ENCODE assay signal across 28 cellular contexts in the genomic region with DNA sequence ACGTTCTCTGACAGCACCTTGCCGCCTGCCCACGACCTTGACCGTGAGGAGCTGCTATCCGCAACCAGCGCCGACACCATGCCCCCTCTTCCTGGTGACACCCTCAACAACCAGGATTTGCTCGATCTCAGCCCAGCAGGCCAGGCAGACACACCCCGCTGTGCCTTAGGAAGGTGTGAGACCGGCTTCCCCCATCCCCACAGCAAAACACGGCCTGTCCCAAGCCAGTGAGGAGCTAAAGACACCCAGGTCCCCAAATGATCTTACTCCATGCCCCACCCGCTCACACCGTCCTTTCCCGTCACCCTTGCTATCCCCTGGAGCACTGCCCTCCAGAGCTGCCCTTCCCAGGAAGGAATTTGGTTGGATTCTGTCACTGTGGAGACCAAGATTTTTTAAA.
"Had no signal": no experiment of that assay in that cellular context is flagged by ENCODE, and none has a peak within 500 bp of the region (broad histone marks: within the 10 kb centered on the region; RNA-seq: fewer than 3 reads in every experiment).

No MANE protein-coding gene starts in this region.

- H3K4me3 Mint-ChIP-seq: activated B cell treated with CpG ODN at 0.5 μM for 24 hours; activated naive CD8-positive, alpha-beta T cell treated with anti-CD3 and anti-CD28 coated beads, Interleukin-2, amount 50 U/mL, for 24 hours; activated T-cell treated with anti-CD3 and anti-CD28 coated beads, Interleukin-2, amount 50 U/mL, for 72 hours; mesothelial cell of epicardium; nephron; stimulated activated memory B cell treated with anti-CD40 and anti-IgM and Interleukin-4, amounts not matched to agents 10 μg/mL and 1 μg/mL and 100 μg/mL, for 72 hours; T-helper 1 cell treated with Interleukin-12 subunit alpha and Interleukin-12 subunit beta and Interleukin-4 antibody, amounts not matched to agents 30 μg/mL and 1 μg/mL, for 36 hours had no signal

- DNase-seq: activated B cell treated with CpG ODN at 0.5 μM for 24 hours; activated CD4-positive, alpha-beta T cell treated with anti-CD3 and anti-CD28 coated beads for 4 hours; activated CD4-positive, alpha-beta T cell treated with anti-CD3 and anti-CD28 coated beads, Interleukin-2, amount 50 U/mL, for 48 hours; activated CD8-positive, alpha-beta memory T cell treated with anti-CD3 and anti-CD28 coated beads, Interleukin-2, amount 50 U/mL, for 48 hours; activated effector memory CD4-positive, alpha-beta T cell treated with anti-CD3 and anti-CD28 coated beads, Interleukin-2, amount 50 U/mL, for 16 hours; activated naive CD4-positive, alpha-beta T cell treated with anti-CD3 and anti-CD28 coated beads, Interleukin-2, amount 50 U/mL, for 16 hours; activated naive CD8-positive, alpha-beta T cell treated with anti-CD3 and anti-CD28 coated beads, Interleukin-2, amount 50 U/mL, for 24 hours; activated T-cell treated with anti-CD3 and anti-CD28 coated beads, Interleukin-2, amount 50 U/mL, for 72 hours; aorta; brain microvascular endothelial cell; caudate nucleus; dermis blood vessel endothelial cell; effector memory CD4-positive, alpha-beta T cell; glutamatergic neuron; kidney glomerular epithelial cell; left ventricle myocardium inferior; nucleus accumbens; stimulated activated CD4-positive, alpha-beta T cell treated with anti-CD3 and anti-CD28 coated beads, Interleukin-2, amount 100 ng/mL, for 24 hours; T1000; transverse colon had no signal

- H3K27me3 Mint-ChIP-seq: activated B cell treated with CpG ODN at 0.5 μM for 24 hours; activated naive CD8-positive, alpha-beta T cell treated with anti-CD3 and anti-CD28 coated beads, Interleukin-2, amount 50 U/mL, for 24 hours; stimulated activated memory B cell treated with anti-CD40 and anti-IgM and Interleukin-4, amounts not matched to agents 10 μg/mL and 1 μg/mL and 100 μg/mL, for 72 hours had no signal

- H3K9me3 ChIP-seq: esophagus muscularis mucosa, left ventricle myocardium inferior, transverse colon, vagina had no signal

- H3K27ac ChIP-seq: brain microvascular endothelial cell, esophagus muscularis mucosa, hepatocyte, left ventricle myocardium inferior, transverse colon, vagina had no signal

- H3K27me3 ChIP-seq: brain microvascular endothelial cell, esophagus muscularis mucosa, hepatocyte, transverse colon, vagina had no signal

- H3K27ac Mint-ChIP-seq: activated B cell treated with CpG ODN at 0.5 μM for 24 hours; activated naive CD8-positive, alpha-beta T cell treated with anti-CD3 and anti-CD28 coated beads, Interleukin-2, amount 50 U/mL, for 24 hours; activated T-cell treated with anti-CD3 and anti-CD28 coated beads, Interleukin-2, amount 50 U/mL, for 72 hours; mesothelial cell of epicardium; nephron; stimulated activated memory B cell treated with anti-CD40 and anti-IgM and Interleukin-4, amounts not matched to agents 10 μg/mL and 1 μg/mL and 100 μg/mL, for 72 hours; T-helper 1 cell treated with Interleukin-12 subunit alpha and Interleukin-12 subunit beta and Interleukin-4 antibody, amounts not matched to agents 30 μg/mL and 1 μg/mL, for 36 hours had no signal

- ATAC-seq: activated naive CD8-positive, alpha-beta T cell treated with anti-CD3 and anti-CD28 coated beads, Interleukin-2, amount 50 U/mL, for 24 hours; sciatic nerve; stimulated activated memory B cell treated with anti-CD40 and anti-IgM and Interleukin-4, amounts not matched to agents 10 μg/mL and 1 μg/mL and 100 μg/mL, for 72 hours had no signal

- H3K4me3 ChIP-seq: esophagus muscularis mucosa, hepatocyte, left ventricle myocardium inferior, transverse colon, vagina had no signal

- H3K79me2 ChIP-seq: hepatocyte had no signal

- H3K4me2 ChIP-seq: hepatocyte had no signal

- H3K36me3 Mint-ChIP-seq: stimulated activated memory B cell treated with anti-CD40 and anti-IgM and Interleukin-4, amounts not matched to agents 10 μg/mL and 1 μg/mL and 100 μg/mL, for 72 hours had no signal

- H3K9me3 Mint-ChIP-seq: activated B cell treated with CpG ODN at 0.5 μM for 24 hours; activated naive CD8-positive, alpha-beta T cell treated with anti-CD3 and anti-CD28 coated beads, Interleukin-2, amount 50 U/mL, for 24 hours; activated T-cell treated with anti-CD3 and anti-CD28 coated beads, Interleukin-2, amount 50 U/mL, for 72 hours; mesothelial cell of epicardium; nephron; stimulated activated memory B cell treated with anti-CD40 and anti-IgM and Interleukin-4, amounts not matched to agents 10 μg/mL and 1 μg/mL and 100 μg/mL, for 72 hours; T-helper 1 cell treated with Interleukin-12 subunit alpha and Interleukin-12 subunit beta and Interleukin-4 antibody, amounts not matched to agents 30 μg/mL and 1 μg/mL, for 36 hours had no signal

- H3K36me3 ChIP-seq: brain microvascular endothelial cell, left ventricle myocardium inferior, transverse colon, vagina had no signal
